ENCODE assay signal across 1 cellular context in the genomic region with DNA sequence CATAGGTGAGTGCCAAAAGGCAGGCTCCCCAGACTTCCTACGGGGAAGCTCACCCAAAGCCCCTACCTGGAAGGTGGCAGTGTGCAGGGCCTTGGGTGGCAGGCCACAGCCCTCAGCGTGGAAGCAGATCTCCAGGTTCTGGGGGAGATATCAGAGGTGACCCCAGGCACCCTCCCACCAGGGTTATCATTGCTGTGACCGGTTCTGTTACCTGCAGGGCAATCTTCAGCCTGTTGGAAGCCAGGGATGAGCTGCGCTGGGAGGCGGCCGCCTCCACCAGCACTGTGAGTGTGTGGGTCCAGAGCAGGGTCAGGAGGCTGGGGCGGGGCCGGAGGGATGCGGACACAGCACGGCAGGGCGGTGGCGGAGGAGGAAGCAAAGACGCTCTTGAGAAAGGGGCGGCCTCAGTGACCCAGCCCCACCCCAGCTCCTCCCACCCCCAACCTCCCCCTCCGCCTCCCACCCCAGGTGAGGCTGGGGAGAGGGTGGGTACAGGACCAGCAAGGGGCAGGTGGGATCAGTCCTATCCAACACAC.
TF ChIP-seq lines count a peak whose summit lies in the region.

No MANE protein-coding gene starts in this region.

TF ChIP-seq in H1, 55 proteins besides CTCF, POLR2A, EP300 and RAD21:
- TF ChIP-seq, protein P1, sequence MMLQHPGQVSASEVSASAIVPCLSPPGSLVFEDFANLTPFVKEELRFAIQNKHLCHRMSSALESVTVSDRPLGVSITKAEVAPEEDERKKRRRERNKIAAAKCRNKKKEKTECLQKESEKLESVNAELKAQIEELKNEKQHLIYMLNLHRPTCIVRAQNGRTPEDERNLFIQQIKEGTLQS (IDR thresholded peaks at IDR 0.05; ENCODE audit: insufficient read depth, low read depth, low read length): no peak
- TF ChIP-seq TAF7 (optimal IDR thresholded peaks at IDR 0.05; ENCODE audit: borderline replicate concordance, low read depth, low read length): no peak
TF ChIP-seq in H1: peak in this region for 0.
